In the genomic region with DNA sequence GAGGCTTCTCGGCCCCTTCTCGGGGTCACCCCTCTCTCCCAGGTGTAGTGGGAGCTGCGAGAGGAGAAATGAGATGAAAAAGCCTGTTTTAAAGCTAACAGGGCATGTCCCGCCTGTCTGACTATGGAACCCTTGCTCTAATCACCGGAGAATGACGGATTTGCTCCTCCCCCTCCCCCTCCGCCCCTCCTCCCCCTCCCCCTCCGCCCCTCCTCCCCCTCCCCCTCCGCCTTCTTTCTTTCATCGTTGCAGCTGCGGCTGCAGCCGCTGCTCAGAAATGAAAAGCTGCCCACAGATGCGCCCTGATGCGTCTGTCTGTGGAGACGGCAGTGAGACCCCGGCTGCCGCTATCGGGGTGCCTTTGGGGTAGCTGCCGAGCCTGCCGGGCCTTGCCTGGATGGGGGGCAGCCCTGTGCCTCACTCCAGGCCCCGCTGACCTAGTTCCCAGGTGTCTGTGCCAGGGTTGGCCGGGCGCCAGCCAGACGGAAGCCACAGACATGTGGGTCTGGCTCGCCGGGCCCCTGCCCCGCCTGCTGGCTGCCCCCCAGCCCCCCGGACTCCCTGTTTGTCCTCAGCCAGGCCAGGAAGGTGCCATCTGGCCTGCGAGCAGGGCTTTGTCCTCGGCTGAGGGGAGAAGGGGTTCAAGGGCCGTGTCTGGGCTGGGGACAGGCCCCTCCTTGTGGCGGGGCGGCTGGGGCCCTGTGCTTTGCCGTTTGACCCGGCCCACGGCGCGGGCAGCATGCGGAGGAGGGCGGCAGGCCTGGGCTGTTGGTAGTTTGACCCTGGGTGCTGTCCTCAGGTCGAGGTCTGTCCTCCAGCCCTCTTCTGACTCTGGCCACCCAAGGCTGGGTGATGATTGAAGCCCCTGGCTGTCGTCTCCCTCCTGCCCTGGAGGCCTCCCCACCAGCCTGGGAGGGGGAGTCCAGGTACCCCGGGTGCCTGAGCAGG, we compare ENCODE assay signal across 10 cellular contexts. TPM values are rescaled to one million over a fixed set of nuclear protein-coding genes. Genes with fewer than 3 reads are reported as not detected.
A peak's percentile ranks its signal among the peaks of the same experiment; 100 is the strongest.
DNase-seq lines count a peak whose midpoint lies in the region; ATAC-seq and TF ChIP-seq lines count a peak whose summit lies in the region.
"Had no signal": no experiment of that assay in that cellular context is flagged by ENCODE, and none has a peak within 500 bp of the region (broad histone marks: within the 10 kb centered on the region; RNA-seq: fewer than 3 reads in every experiment).

No MANE protein-coding gene starts in this region.

- TF ChIP-seq CTCF in esophagus muscularis mucosa (IDR thresholded peaks at IDR 0.05) (no peak), neural progenitor cell (IDR thresholded peaks at IDR 0.05) (no peak)

- H3K4me3 ChIP-seq in esophagus muscularis mucosa, result no peak overlapping the region
- H3K4me3 ChIP-seq in neural progenitor cell, result no peak overlapping the region

- H3K27me3 Mint-ChIP-seq in neural progenitor cell (ENCODE audit: insufficient read depth, low read depth), result peaks cover 7% of the 10 kb centered on the region
- H3K27me3 Mint-ChIP-seq in activated CD4-positive, alpha-beta T cell treated with anti-CD3 and anti-CD28 coated beads, Interleukin-2, amount 10 ng/mL, durations not matched to agents 24 days and 14 days, result no peaks in the 10 kb centered on the region
- no peaks in the 10 kb centered on the region for H3K27me3 Mint-ChIP-seq in activated T-cell treated with anti-CD3 and anti-CD28 coated beads, Interleukin-2, amount 50 U/mL, for 72 hours (ENCODE audit: low read depth)

- peak overlapping the region; percentile 76 to 92 (median 90) for H3K27ac ChIP-seq in esophagus muscularis mucosa (replicated peaks in 1 of 4)
- H3K27ac ChIP-seq in neural progenitor cell, result peak overlapping the region; percentile 38

- peaks cover 1% of the 10 kb centered on the region for H3K36me3 Mint-ChIP-seq in neural progenitor cell
- peaks cover 9% of the 10 kb centered on the region for H3K36me3 Mint-ChIP-seq in activated CD4-positive, alpha-beta T cell treated with anti-CD3 and anti-CD28 coated beads, Interleukin-2, amount 10 ng/mL, durations not matched to agents 24 days and 14 days (ENCODE audit: low read depth)
- peaks cover 0 to 1% of the 10 kb centered on the region in 2 donors for H3K36me3 Mint-ChIP-seq in activated T-cell treated with anti-CD3 and anti-CD28 coated beads, Interleukin-2, amount 50 U/mL, for 72 hours (ENCODE audit: insufficient read depth in 2 of 2)
- H3K36me3 Mint-ChIP-seq: activated naive CD4-positive, alpha-beta T cell treated with anti-CD3 and anti-CD28 coated beads, Interleukin-2, amount 50 U/mL, for 72 hours had no signal

- H4K20me1 ChIP-seq in neural progenitor cell (ENCODE audit: low read depth), result peaks cover 8% of the 10 kb centered on the region

- peak overlapping the region; percentile 45 for H3K4me2 ChIP-seq in neural progenitor cell

- H3K4me1 ChIP-seq in esophagus muscularis mucosa, result peaks cover 25 to 47% (median 41%) of the 10 kb centered on the region in 4 donors
- peaks cover 37% of the 10 kb centered on the region for H3K4me1 ChIP-seq in neural progenitor cell

- intact Hi-C loops in esophagus muscularis mucosa (cut with DNase I), result no loop called here
- intact Hi-C loops in activated CD4-positive, alpha-beta T cell treated with anti-CD3 and anti-CD28 coated beads, Interleukin-2, amount 10 ng/mL, durations not matched to agents 24 days and 14 days (cut with micrococcal nuclease), result no loop called here
- intact Hi-C loops in posterior vena cava (cut with DNase I), result no loop called here

- no peaks in the 10 kb centered on the region for H3K9me3 Mint-ChIP-seq in neural progenitor cell
- no peaks in the 10 kb centered on the region for H3K9me3 Mint-ChIP-seq in activated CD4-positive, alpha-beta T cell treated with anti-CD3 and anti-CD28 coated beads, Interleukin-2, amount 10 ng/mL, durations not matched to agents 24 days and 14 days
- no peaks in the 10 kb centered on the region for H3K9me3 Mint-ChIP-seq in activated T-cell treated with anti-CD3 and anti-CD28 coated beads, Interleukin-2, amount 50 U/mL, for 72 hours
- H3K9me3 Mint-ChIP-seq: activated naive CD4-positive, alpha-beta T cell treated with anti-CD3 and anti-CD28 coated beads, Interleukin-2, amount 50 U/mL, for 72 hours had no signal

- H3K4me3 Mint-ChIP-seq in neural progenitor cell, result no peak overlapping the region
- H3K4me3 Mint-ChIP-seq in activated CD4-positive, alpha-beta T cell treated with anti-CD3 and anti-CD28 coated beads, Interleukin-2, amount 10 ng/mL, durations not matched to agents 24 days and 14 days, result no peak overlapping the region
- no peak overlapping the region for H3K4me3 Mint-ChIP-seq in activated T-cell treated with anti-CD3 and anti-CD28 coated beads, Interleukin-2, amount 50 U/mL, for 72 hours

- H3K9me3 ChIP-seq in esophagus muscularis mucosa, result no peaks in the 10 kb centered on the region
- no peaks in the 10 kb centered on the region for H3K9me3 ChIP-seq in neural progenitor cell (ENCODE audit: low read depth)

- TF ChIP-seq EP300 in esophagus muscularis mucosa (IDR thresholded peaks at IDR 0.05), result no peak

- WGBS in esophagus muscularis mucosa, result 36% methylated on average over 14 of the region's 43 CpGs

- no peak overlapping the region for H3K9ac ChIP-seq in neural progenitor cell

- ATAC-seq in activated T-cell treated with anti-CD3 and anti-CD28 coated beads, Interleukin-2, amount 50 U/mL, for 72 hours (replicated peaks in 1 of 2), result no peak

- no peak for TF ChIP-seq POLR2A in esophagus muscularis mucosa (IDR thresholded peaks at IDR 0.05; ENCODE audit: low read depth)

- H3F3A ChIP-seq in neural progenitor cell (ENCODE audit: low read depth), result peaks cover 31% of the 10 kb centered on the region

- H3K27me3 ChIP-seq in esophagus muscularis mucosa (no peaks in the 10 kb centered on the region), neural progenitor cell (no peaks in the 10 kb centered on the region)

- no peak overlapping the region for H2AFZ ChIP-seq in neural progenitor cell (replicated peaks)

- DNase-seq in C1 segment of cervical spinal cord (lab: John Stamatoyannopoulos, UW) (peak in 8 of 14 donors; percentile 13 to 72 (median 40)), NCI-H524 treated with DMSO at 0.1 percent for 48 hours (lab: John Stamatoyannopoulos, UW) (peak; percentile 44), esophagus muscularis mucosa (ENCODE audit: extremely low spot score) (no peak), neural progenitor cell (ENCODE audit: low spot score) (peak; percentile 68), posterior vena cava (ENCODE audit: low spot score) (no peak), NCI-H748 treated with DMSO at 0.1 percent for 48 hours (lab: John Stamatoyannopoulos, UW) (no peak)
- no peak for DNase-seq in activated CD4-positive, alpha-beta T cell treated with anti-CD3 and anti-CD28 coated beads, Interleukin-2, amount 10 ng/mL, durations not matched to agents 24 days and 14 days
- no peak for DNase-seq in activated T-cell treated with anti-CD3 and anti-CD28 coated beads, Interleukin-2, amount 50 U/mL, for 72 hours
- DNase-seq: stimulated activated CD4-positive, alpha-beta T cell treated with anti-CD3 and anti-CD28 coated beads, Interleukin-2, amount 100 ng/mL, for 24 hours had no signal

- peaks cover 22% of the 10 kb centered on the region for H3K4me1 Mint-ChIP-seq in neural progenitor cell
- no peaks in the 10 kb centered on the region for H3K4me1 Mint-ChIP-seq in activated CD4-positive, alpha-beta T cell treated with anti-CD3 and anti-CD28 coated beads, Interleukin-2, amount 10 ng/mL, durations not matched to agents 24 days and 14 days
- no peaks in the 10 kb centered on the region for H3K4me1 Mint-ChIP-seq in activated T-cell treated with anti-CD3 and anti-CD28 coated beads, Interleukin-2, amount 50 U/mL, for 72 hours (ENCODE audit: low read depth)

- no peaks in the 10 kb centered on the region for H3K79me2 ChIP-seq in neural progenitor cell (ENCODE audit: low read depth)

- H3K36me3 ChIP-seq in esophagus muscularis mucosa (peaks cover 5 to 52% (median 43%) of the 10 kb centered on the region in 4 donors), neural progenitor cell (no peaks in the 10 kb centered on the region)

- H3K27ac Mint-ChIP-seq in neural progenitor cell, result no peak overlapping the region
- H3K27ac Mint-ChIP-seq in activated CD4-positive, alpha-beta T cell treated with anti-CD3 and anti-CD28 coated beads, Interleukin-2, amount 10 ng/mL, durations not matched to agents 24 days and 14 days, result no peak overlapping the region
- H3K27ac Mint-ChIP-seq in activated T-cell treated with anti-CD3 and anti-CD28 coated beads, Interleukin-2, amount 50 U/mL, for 72 hours, result no peak overlapping the region

RNA-seq across cellular contexts. Expression of a gene that starts 37.6 kb away (rescaled TPM):
- under 1 TPM in 2 of 4 donors, not detected in 2; 0.17 to 0.84 TPM for total RNA-seq in esophagus muscularis mucosa
- total RNA-seq in neural progenitor cell (ENCODE audit: low replicate concordance), result 47.9 and 51.9 TPM in 2 replicates
- total RNA-seq in activated CD4-positive, alpha-beta T cell treated with anti-CD3 and anti-CD28 coated beads, Interleukin-2, amount 10 ng/mL, durations not matched to agents 24 days and 14 days, result 87.4 and 93.0 TPM in 2 replicates
- total RNA-seq in posterior vena cava, result under 1 TPM; 0.19 to 0.56 TPM
- total RNA-seq in activated T-cell treated with anti-CD3 and anti-CD28 coated beads, Interleukin-2, amount 50 U/mL, for 72 hours, result 10 to 100 TPM; 32.6 to 55.6 TPM

RNA-seq across cellular contexts. Expression of a gene that starts 38.0 kb away (rescaled TPM):
- 10 to 100 TPM; 45.4 to 79.4 (median 49.5) TPM for total RNA-seq in esophagus muscularis mucosa
- 7.7 and 20.4 TPM in 2 replicates for total RNA-seq in neural progenitor cell (ENCODE audit: low replicate concordance)
- 34.1 and 37.5 TPM in 2 replicates for total RNA-seq in activated CD4-positive, alpha-beta T cell treated with anti-CD3 and anti-CD28 coated beads, Interleukin-2, amount 10 ng/mL, durations not matched to agents 24 days and 14 days
- total RNA-seq in posterior vena cava, result 10 to 100 TPM; 57.2 to 62.5 TPM
- 10 to 100 TPM; 26.7 to 30.9 TPM for total RNA-seq in activated T-cell treated with anti-CD3 and anti-CD28 coated beads, Interleukin-2, amount 50 U/mL, for 72 hours

Comparison
In these comparisons a context has a peak if more than half of its experiments do, and no peak if none do; other contexts are left out.
1. DNase-seq: peak in C1 segment of cervical spinal cord (8 of 14), NCI-H524 treated with DMSO at 0.1 percent for 48 hours (single experiment) and neural progenitor cell (single experiment); none in esophagus muscularis mucosa (single experiment), activated CD4-positive, alpha-beta T cell treated with anti-CD3 and anti-CD28 coated beads, Interleukin-2, amount 10 ng/mL, durations not matched to agents 24 days and 14 days (single experiment), posterior vena cava (single experiment), activated T-cell treated with anti-CD3 and anti-CD28 coated beads, Interleukin-2, amount 50 U/mL, for 72 hours (0 of 2) and NCI-H748 treated with DMSO at 0.1 percent for 48 hours (single experiment).
2. RNA of a gene that starts 37.6 kb away (total RNA-seq): 87.4 to 93.0 TPM in activated CD4-positive, alpha-beta T cell treated with anti-CD3 and anti-CD28 coated beads, Interleukin-2, amount 10 ng/mL, durations not matched to agents 24 days and 14 days, 32.6 to 55.6 TPM in activated T-cell treated with anti-CD3 and anti-CD28 coated beads, Interleukin-2, amount 50 U/mL, for 72 hours and 47.9 to 51.9 TPM in neural progenitor cell; 0.19 to 0.56 TPM in posterior vena cava and 0.17 to 0.84 TPM in esophagus muscularis mucosa; every median in the first group is over 10 times any median in the second.